ENCODE assay signal across 11 cellular contexts in genomic region chr10:111234903-111235302, GRCh38.
"Had no signal": no experiment of that assay in that cellular context is flagged by ENCODE, and none has a peak within 500 bp of the region (broad histone marks: within the 10 kb centered on the region; RNA-seq: fewer than 3 reads in every experiment).

No MANE protein-coding gene starts in this region.

- H3K4me1 ChIP-seq: HAP-1 had no signal

- DNase-seq: GM23248, GOT3, H7, H9, HCEC 1CT, HFFc6 had no signal

- H3K4me3 Mint-ChIP-seq: GM23338, H9, HFFc6 had no signal

- FAIRE-seq: H1, H54 had no signal

- H3K4me3 ChIP-seq: GM23248, GM23338, HAP-1 had no signal

- H3K27ac ChIP-seq: GM23248 had no signal

- H3K9me3 ChIP-seq: HAP-1 had no signal

- H3K27ac Mint-ChIP-seq: GM23338, H9, HFFc6 had no signal

- H2AFZ ChIP-seq: GM23248, GM23338 had no signal

- H3K9me3 Mint-ChIP-seq: GM23338, H9 had no signal

- H3K9ac ChIP-seq: GM23248 had no signal

- ATAC-seq: GM23338, HCT116 had no signal

- H3K4me1 Mint-ChIP-seq: GM23338, H9 had no signal

- H3K4me2 ChIP-seq: GM23338 had no signal

- H3K36me3 ChIP-seq: HAP-1 had no signal
